ENCODE assay signal across 35 cellular contexts in genomic region chr6:34572585-34572984, GRCh38. TPM values are rescaled to one million over a fixed set of nuclear protein-coding genes. Genes with fewer than 3 reads are reported as not detected.
"Had no signal": no experiment of that assay in that cellular context is flagged by ENCODE, and none has a peak within 500 bp of the region (broad histone marks: within the 10 kb centered on the region; RNA-seq: fewer than 3 reads in every experiment).

No MANE protein-coding gene starts in this region.

- H3K36me3 Mint-ChIP-seq: activated CD4-positive, alpha-beta memory T cell treated with anti-CD3 and anti-CD28 coated beads for 36 hours; activated CD8-positive, alpha-beta memory T cell treated with anti-CD3 and anti-CD28 coated beads, Interleukin-2, amount 10 ng/mL, durations not matched to agents 7 days and 5 days; brain; T-cell had no signal

- H3K4me1 ChIP-seq: SJCRH30 had no signal

- H3K36me3 ChIP-seq: SJCRH30 had no signal

- DNase-seq: activated B cell treated with CpG ODN at 0.5 μM for 24 hours; activated CD4-positive, alpha-beta memory T cell treated with anti-CD3 and anti-CD28 coated beads for 36 hours; activated CD4-positive, alpha-beta T cell treated with anti-CD3 and anti-CD28 coated beads for 4 hours; activated CD4-positive, alpha-beta T cell treated with anti-CD3 and anti-CD28 coated beads, Interleukin-2, amount 50 U/mL, for 1 hour; activated CD4-positive, CD25-positive, alpha-beta regulatory T cell treated with anti-CD3 and anti-CD28 coated beads, Interleukin-2, amount 50 U/mL, for 72 hours; activated CD8-positive, alpha-beta memory T cell treated with anti-CD3 and anti-CD28 coated beads for 24 hours; activated CD8-positive, alpha-beta memory T cell treated with anti-CD3 and anti-CD28 coated beads, Interleukin-2, amount 10 ng/mL, durations not matched to agents 7 days and 5 days; activated CD8-positive, alpha-beta memory T cell treated with anti-CD3 and anti-CD28 coated beads, Interleukin-2, amount 50 U/mL, for 48 hours; activated effector memory CD4-positive, alpha-beta T cell treated with Interleukin-2 at 50 U/mL for 16 hours; activated naive CD4-positive, alpha-beta T cell treated with anti-CD3 and anti-CD28 coated beads, Interleukin-2, amount 50 U/mL, for 16 hours; activated T-cell treated with anti-CD3 and anti-CD28 coated beads, Interleukin-2, amount 50 U/mL, for 48 hours; anterior cingulate cortex; caudate nucleus; cerebellar nuclear complex; MM.1S; MV-4-11; NCI-H1092; NCI-H1436 treated with DMSO at 0.1 percent for 48 hours; NCI-H187; NCI-H2029 treated with DMSO at 0.1 percent for 48 hours; NCI-H2107; NCI-H2171; NCI-H510A; SHP77; SJCRH30; T-cell; T-helper 2 cell; T-helper 9 cell had no signal

- H3K9me3 ChIP-seq: SJCRH30 had no signal

- H3K4me1 Mint-ChIP-seq: activated B cell treated with CpG ODN at 0.5 μM for 24 hours, brain had no signal

- H3K4me3 Mint-ChIP-seq: activated B cell treated with CpG ODN at 0.5 μM for 24 hours; activated CD4-positive, alpha-beta memory T cell treated with anti-CD3 and anti-CD28 coated beads for 36 hours; activated CD8-positive, alpha-beta memory T cell treated with anti-CD3 and anti-CD28 coated beads, Interleukin-2, amount 10 ng/mL, durations not matched to agents 7 days and 5 days; brain; T-cell had no signal

- H3K27me3 Mint-ChIP-seq: activated B cell treated with CpG ODN at 0.5 μM for 24 hours; activated CD8-positive, alpha-beta memory T cell treated with anti-CD3 and anti-CD28 coated beads, Interleukin-2, amount 10 ng/mL, durations not matched to agents 7 days and 5 days; brain had no signal

- H3K27ac Mint-ChIP-seq: activated B cell treated with CpG ODN at 0.5 μM for 24 hours; activated CD4-positive, alpha-beta memory T cell treated with anti-CD3 and anti-CD28 coated beads for 36 hours; activated CD8-positive, alpha-beta memory T cell treated with anti-CD3 and anti-CD28 coated beads, Interleukin-2, amount 10 ng/mL, durations not matched to agents 7 days and 5 days; T-cell had no signal

- FAIRE-seq: bronchial epithelial cell had no signal

- H3K27ac ChIP-seq: KMS-11, SJCRH30, SK-N-MC, VCaP had no signal

- H3K4me2 ChIP-seq: KMS-11 had no signal

- H3K4me3 ChIP-seq: SJCRH30, SK-N-MC had no signal

- H3K9ac ChIP-seq: KMS-11 had no signal

- ATAC-seq: activated CD8-positive, alpha-beta memory T cell treated with anti-CD3 and anti-CD28 coated beads, Interleukin-2, amount 10 ng/mL, durations not matched to agents 7 days and 5 days; Panc1; T-cell had no signal

- H3K9me3 Mint-ChIP-seq: activated B cell treated with CpG ODN at 0.5 μM for 24 hours; activated CD4-positive, alpha-beta memory T cell treated with anti-CD3 and anti-CD28 coated beads for 36 hours; T-cell had no signal

- H3K27me3 ChIP-seq: SJCRH30 had no signal

RNA-seq across cellular contexts. Expression of gene SPDEF, which starts 16.5 kb away (rescaled TPM):
- total RNA-seq: LHCN-M2, SJCRH30 had no signal
